9 cellular contexts compared by ENCODE assay signal in the genomic region with DNA sequence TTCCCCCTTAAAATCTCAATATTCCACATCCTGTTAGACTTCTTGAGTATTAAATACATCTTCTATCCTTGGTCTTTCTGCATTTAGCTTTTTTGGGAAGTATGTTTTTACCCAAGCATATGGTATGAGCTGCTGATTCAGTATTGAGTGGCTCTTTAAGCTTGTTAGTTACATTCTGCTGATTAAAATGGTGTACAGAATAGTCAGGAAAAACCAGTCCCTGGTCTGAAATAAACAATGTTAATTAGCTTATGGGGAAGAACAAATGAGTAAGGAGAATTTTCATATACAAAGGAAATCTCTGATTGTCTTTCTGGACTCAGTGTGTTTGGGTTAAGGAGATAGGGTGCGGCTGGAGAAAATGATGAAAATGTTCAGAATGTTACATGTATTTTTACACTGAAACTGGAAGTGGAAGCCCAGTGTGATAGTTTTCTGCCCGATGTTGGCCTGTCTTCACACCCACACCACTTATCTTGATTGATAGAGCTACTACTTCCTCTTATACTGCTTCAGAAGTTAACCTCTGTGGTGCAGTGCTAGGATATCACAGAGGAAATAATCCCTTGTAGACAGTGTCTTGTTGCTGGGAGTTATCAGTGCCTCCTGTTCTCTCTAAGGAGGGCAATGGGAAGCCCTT.
DNase-seq lines count a peak whose midpoint lies in the region; ATAC-seq and TF ChIP-seq lines count a peak whose summit lies in the region.
"Had no signal": no experiment of that assay in that cellular context is flagged by ENCODE, and none has a peak within 500 bp of the region (broad histone marks: within the 10 kb centered on the region; RNA-seq: fewer than 3 reads in every experiment).

No MANE protein-coding gene starts in this region.

- H3K9me2 ChIP-seq in DOHH2 (replicated peaks; ENCODE audit: control insufficient read depth, low read length) (no peaks in the 10 kb centered on the region), Karpas-422 (replicated peaks; ENCODE audit: insufficient read depth, low read length) (no peaks in the 10 kb centered on the region)

- H2AFZ ChIP-seq in Karpas-422 (ENCODE audit: low read length), result no peak overlapping the region

- H3K36me3 ChIP-seq in DOHH2 (ENCODE audit: control insufficient read depth, low read length) (peaks cover 33% of the 10 kb centered on the region), Karpas-422 (ENCODE audit: insufficient read depth, low read length) (peaks cover 36% of the 10 kb centered on the region; the same call in 1 of the 2 replicates)

- H4K20me1 ChIP-seq in DOHH2 (ENCODE audit: control insufficient read depth, insufficient read depth, low read depth, low read length) (no peaks in the 10 kb centered on the region), Karpas-422 (ENCODE audit: insufficient read depth, low read depth, low read length) (no peaks in the 10 kb centered on the region)

- H3K27ac ChIP-seq in DOHH2 (ENCODE audit: low read depth, low read length), result peak overlapping the region; percentile 64
- peak overlapping the region; percentile 93 for H3K27ac ChIP-seq in Karpas-422 (ENCODE audit: low read length)
- H3K27ac ChIP-seq in substantia nigra (ENCODE audit: low read depth, low read length, poor library complexity, severe bottlenecking), result no peak overlapping the region
- H3K27ac ChIP-seq: heart left ventricle had no signal

- H3K4me1 ChIP-seq in DOHH2 (ENCODE audit: control insufficient read depth, low read length) (peaks cover 34% of the 10 kb centered on the region), Karpas-422 (ENCODE audit: low read length) (peaks cover 48% of the 10 kb centered on the region)

- no peaks in the 10 kb centered on the region for H3K27me3 Mint-ChIP-seq in central memory CD8-positive, alpha-beta T cell

- peak overlapping the region; percentile 49 for H3K4me2 ChIP-seq in DOHH2 (ENCODE audit: low read length)
- peak overlapping the region; percentile 58 for H3K4me2 ChIP-seq in Karpas-422 (ENCODE audit: low read depth, low read length, poor library complexity, severe bottlenecking)

- peaks cover 21% of the 10 kb centered on the region for H3K4me1 Mint-ChIP-seq in central memory CD8-positive, alpha-beta T cell

- peak; percentile 96 for ATAC-seq in GM21390 (IDR thresholded peaks at IDR 0.05; ENCODE audit: unreplicated experiment)
- peak; percentile 85 for ATAC-seq in central memory CD8-positive, alpha-beta T cell (replicated peaks; ENCODE audit: extremely low read depth, poor library complexity, severe bottlenecking)
- ATAC-seq: heart left ventricle had no signal

- DNase-seq in Karpas-422 (peak; percentile 88), mesenteric fat pad (ENCODE audit: low spot score) (no peak), substantia nigra (lab: John Stamatoyannopoulos, UW) (no peak), C1 segment of cervical spinal cord (lab: John Stamatoyannopoulos, UW) (no peak), NCI-H1105 (lab: John Stamatoyannopoulos, UW) (no peak)
- no peak for DNase-seq in central memory CD8-positive, alpha-beta T cell (ENCODE audit: low spot score in 2 of 2)
- DNase-seq: heart left ventricle had no signal

- H3K79me2 ChIP-seq in DOHH2 (ENCODE audit: control insufficient read depth, low read length) (no peaks in the 10 kb centered on the region), Karpas-422 (ENCODE audit: low read length) (no peaks in the 10 kb centered on the region)

- TF ChIP-seq CTCF in DOHH2 (IDR thresholded peaks at IDR 0.05; ENCODE audit: low read depth, low read length, poor library complexity, severe bottlenecking), result no peak

- H3K4me3 Mint-ChIP-seq in central memory CD8-positive, alpha-beta T cell, result no peak overlapping the region

- no peaks in the 10 kb centered on the region for H3K9me3 Mint-ChIP-seq in central memory CD8-positive, alpha-beta T cell

- H3K4me3 ChIP-seq in DOHH2 (ENCODE audit: low read length), result peak overlapping the region; percentile 33
- peak overlapping the region; percentile 23; the same call in 1 of the 2 replicates for H3K4me3 ChIP-seq in Karpas-422 (ENCODE audit: low read length)
- H3K4me3 ChIP-seq: heart left ventricle had no signal

- H3K9ac ChIP-seq in Karpas-422 (ENCODE audit: low read length), result peak overlapping the region; percentile 57

- H3K27me3 ChIP-seq in DOHH2 (ENCODE audit: control insufficient read depth, low read length) (no peaks in the 10 kb centered on the region), Karpas-422 (ENCODE audit: low read length) (no peaks in the 10 kb centered on the region)
- H3K27me3 ChIP-seq: heart left ventricle had no signal

- peaks cover 12% of the 10 kb centered on the region for H3K36me3 Mint-ChIP-seq in central memory CD8-positive, alpha-beta T cell (ENCODE audit: insufficient read depth)

- peaks cover 14% of the 10 kb centered on the region for H3F3A ChIP-seq in DOHH2 (ENCODE audit: control insufficient read depth, insufficient read depth)

- no peaks in the 10 kb centered on the region for H3K9me3 ChIP-seq in DOHH2 (ENCODE audit: control insufficient read depth, insufficient read depth, low read length)
- no peaks in the 10 kb centered on the region for H3K9me3 ChIP-seq in Karpas-422 (ENCODE audit: low read length)
- H3K9me3 ChIP-seq: heart left ventricle had no signal

- H3K27ac Mint-ChIP-seq in central memory CD8-positive, alpha-beta T cell (ENCODE audit: low read depth), result peak overlapping the region; percentile 2
